Comparison of ENCODE assay signal across 8 cellular contexts in the genomic region with DNA sequence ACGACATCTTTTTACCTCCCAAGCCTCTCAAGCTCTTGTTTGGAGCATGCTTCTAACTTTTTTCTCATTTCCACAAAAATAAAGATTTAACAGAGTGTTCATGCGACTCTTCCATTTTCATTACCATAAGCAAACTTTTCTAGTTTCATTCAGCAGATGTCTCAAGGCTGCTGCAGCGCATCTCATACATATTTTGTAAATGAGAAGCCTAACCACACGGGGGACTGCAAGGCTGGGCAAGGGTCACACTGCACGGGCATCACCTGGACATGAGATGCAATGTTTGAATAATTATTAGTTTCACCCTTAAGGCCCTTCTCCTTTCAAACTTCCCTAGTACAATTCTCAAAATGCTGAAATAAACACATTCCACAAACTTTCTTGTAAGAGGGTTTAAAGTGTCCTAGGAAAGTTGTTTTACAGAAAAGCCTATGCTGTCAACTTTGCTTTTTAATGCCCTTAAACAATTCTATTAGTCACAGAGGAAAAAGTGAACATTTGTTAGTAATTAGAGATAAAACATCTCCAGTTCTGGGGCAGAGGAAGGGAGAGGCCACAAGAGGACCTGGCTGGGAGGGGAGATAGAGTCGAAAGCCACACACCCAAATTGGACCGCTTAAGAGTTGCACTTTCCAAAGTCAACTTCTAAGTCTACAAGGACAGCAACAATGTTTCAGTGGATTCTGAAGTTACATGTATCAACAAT. TPM values are rescaled to one million over a fixed set of nuclear protein-coding genes. Genes with fewer than 3 reads are reported as not detected.
DNase-seq lines count a peak whose midpoint lies in the region; ATAC-seq lines count a peak whose summit lies in the region.

No MANE protein-coding gene starts in this region.

- no peaks in the 10 kb centered on the region for H3K27me3 ChIP-seq in BLaER1 treated with 17β-estradiol and CSF1 and Interleukin-3, amounts not matched to agents 10 nM and 100 nM
- no peaks in the 10 kb centered on the region for H3K27me3 ChIP-seq in HUES48 (ENCODE audit: control insufficient read depth, insufficient read depth, low read length)
- H3K27me3 ChIP-seq in iPS-15b (ENCODE audit: control insufficient read depth, insufficient read depth, low read length) = peaks cover 7% of the 10 kb centered on the region

- H3K9ac ChIP-seq in BLaER1 treated with 17β-estradiol and CSF1 and Interleukin-3, amounts not matched to agents 10 nM and 100 nM = peak overlapping the region; percentile 84 to 92 (median 91)
- H3K9ac ChIP-seq in HUES48 (ENCODE audit: low read depth, low read length) (0 out of 2 replicates have a peak overlapping the region, but pooled peaks have one; percentile 16), iPS-15b (ENCODE audit: low read depth, low read length) (no peak overlapping the region)

- H3K4me1 ChIP-seq in BLaER1 treated with 17β-estradiol and CSF1 and Interleukin-3, amounts not matched to agents 10 nM and 100 nM = peaks cover 43 to 55% (median 50%) of the 10 kb centered on the region in 10 experiments
- H3K4me1 ChIP-seq in HUES48 (ENCODE audit: control insufficient read depth, insufficient read depth, low read length) (peaks cover 43% of the 10 kb centered on the region), iPS-15b (ENCODE audit: control insufficient read depth, insufficient read depth, low read length) (peaks cover 36% of the 10 kb centered on the region)

- ATAC-seq in activated naive CD8-positive, alpha-beta T cell treated with anti-CD3 and anti-CD28 coated beads, Interleukin-2, amount 10 ng/mL, durations not matched to agents 7 days and 5 days (ENCODE audit: low read depth) = no peak

- peaks cover 3% of the 10 kb centered on the region for H3K27me3 Mint-ChIP-seq in activated naive CD8-positive, alpha-beta T cell treated with anti-CD3 and anti-CD28 coated beads, Interleukin-2, amount 10 ng/mL, durations not matched to agents 7 days and 5 days
- peaks cover 7% of the 10 kb centered on the region for H3K27me3 Mint-ChIP-seq in stimulated activated naive CD8-positive, alpha-beta T cell treated with anti-CD3 and anti-CD28 coated beads, Interleukin-15, Interleukin-2, amounts not matched to agents 100 ng/mL and 50 ng/mL, for 24 hours

- H3K36me3 Mint-ChIP-seq in activated naive CD8-positive, alpha-beta T cell treated with anti-CD3 and anti-CD28 coated beads, Interleukin-2, amount 10 ng/mL, durations not matched to agents 7 days and 5 days = peaks cover 13% of the 10 kb centered on the region
- peaks cover 25% of the 10 kb centered on the region for H3K36me3 Mint-ChIP-seq in stimulated activated naive CD8-positive, alpha-beta T cell treated with anti-CD3 and anti-CD28 coated beads, Interleukin-15, Interleukin-2, amounts not matched to agents 100 ng/mL and 50 ng/mL, for 24 hours (ENCODE audit: low read depth)

- peaks cover 6% of the 10 kb centered on the region for H3K9me3 Mint-ChIP-seq in activated naive CD8-positive, alpha-beta T cell treated with anti-CD3 and anti-CD28 coated beads, Interleukin-2, amount 10 ng/mL, durations not matched to agents 7 days and 5 days
- H3K9me3 Mint-ChIP-seq in stimulated activated naive CD8-positive, alpha-beta T cell treated with anti-CD3 and anti-CD28 coated beads, Interleukin-15, Interleukin-2, amounts not matched to agents 100 ng/mL and 50 ng/mL, for 24 hours = peaks cover 6% of the 10 kb centered on the region

- H3K4me3 ChIP-seq in BLaER1 treated with 17β-estradiol and CSF1 and Interleukin-3, amounts not matched to agents 10 nM and 100 nM = peak overlapping the region; percentile 80 to 94 (median 88)
- H3K4me3 ChIP-seq in HUES48 (ENCODE audit: low read depth, low read length) (peak overlapping the region; percentile 79), iPS-15b (ENCODE audit: low read depth, low read length) (peak overlapping the region; percentile 81)

- POLR2A ChIA-PET in activated naive CD8-positive, alpha-beta T cell treated with anti-CD3 and anti-CD28 coated beads, Interleukin-2, amount 10 ng/mL, durations not matched to agents 7 days and 5 days (lab: Charles Lee) = no interaction called here

- peak overlapping the region; percentile 81 for H3K4me3 Mint-ChIP-seq in activated naive CD8-positive, alpha-beta T cell treated with anti-CD3 and anti-CD28 coated beads, Interleukin-2, amount 10 ng/mL, durations not matched to agents 7 days and 5 days
- H3K4me3 Mint-ChIP-seq in stimulated activated naive CD8-positive, alpha-beta T cell treated with anti-CD3 and anti-CD28 coated beads, Interleukin-15, Interleukin-2, amounts not matched to agents 100 ng/mL and 50 ng/mL, for 24 hours = peak overlapping the region; percentile 93

- H3K27ac Mint-ChIP-seq in activated naive CD8-positive, alpha-beta T cell treated with anti-CD3 and anti-CD28 coated beads, Interleukin-2, amount 10 ng/mL, durations not matched to agents 7 days and 5 days = peak overlapping the region; percentile 66
- peak overlapping the region; percentile 94 for H3K27ac Mint-ChIP-seq in stimulated activated naive CD8-positive, alpha-beta T cell treated with anti-CD3 and anti-CD28 coated beads, Interleukin-15, Interleukin-2, amounts not matched to agents 100 ng/mL and 50 ng/mL, for 24 hours

- no peak for DNase-seq in activated naive CD8-positive, alpha-beta T cell treated with anti-CD3 and anti-CD28 coated beads, Interleukin-2, amount 10 ng/mL, durations not matched to agents 7 days and 5 days
- DNase-seq in NCI-H748 treated with DMSO at 0.1 percent for 48 hours (lab: John Stamatoyannopoulos, UW) = no peak
- DNase-seq in retina = no peak
- DNase-seq in SHP77 (lab: John Stamatoyannopoulos, UW) = no peak

- H3K9me3 ChIP-seq in BLaER1 treated with 17β-estradiol and CSF1 and Interleukin-3, amounts not matched to agents 10 nM and 100 nM (replicated peaks in 1 of 11) = peaks cover 12 to 19% (median 16%) of the 10 kb centered on the region in 11 experiments
- H3K9me3 ChIP-seq in HUES48 (ENCODE audit: control insufficient read depth, insufficient read depth, low read length) = peaks cover 2% of the 10 kb centered on the region; the same call in 1 of the 2 replicates
- no peaks in the 10 kb centered on the region for H3K9me3 ChIP-seq in iPS-15b (ENCODE audit: control insufficient read depth, insufficient read depth, low read length)

- peak overlapping the region; percentile 79 to 98 (median 94) for H3K4me2 ChIP-seq in BLaER1 treated with 17β-estradiol and CSF1 and Interleukin-3, amounts not matched to agents 10 nM and 100 nM

- H3K27ac ChIP-seq in BLaER1 treated with 17β-estradiol and CSF1 and Interleukin-3, amounts not matched to agents 10 nM and 100 nM = peak overlapping the region; percentile 77 to 88 (median 85)
- peak overlapping the region; percentile 72 for H3K27ac ChIP-seq in HUES48 (ENCODE audit: low read depth, low read length)

- peaks cover 8 to 19% (median 14%) of the 10 kb centered on the region in 11 experiments; a peak in 16 of 22 replicates for H3K36me3 ChIP-seq in BLaER1 treated with 17β-estradiol and CSF1 and Interleukin-3, amounts not matched to agents 10 nM and 100 nM
- H3K36me3 ChIP-seq in HUES48 (ENCODE audit: control insufficient read depth, insufficient read depth, low read length) (no peaks in the 10 kb centered on the region), iPS-15b (ENCODE audit: control insufficient read depth, insufficient read depth, low read length) (no peaks in the 10 kb centered on the region)

- H3K4me1 Mint-ChIP-seq in activated naive CD8-positive, alpha-beta T cell treated with anti-CD3 and anti-CD28 coated beads, Interleukin-2, amount 10 ng/mL, durations not matched to agents 7 days and 5 days = peaks cover 32% of the 10 kb centered on the region
- H3K4me1 Mint-ChIP-seq in stimulated activated naive CD8-positive, alpha-beta T cell treated with anti-CD3 and anti-CD28 coated beads, Interleukin-15, Interleukin-2, amounts not matched to agents 100 ng/mL and 50 ng/mL, for 24 hours (ENCODE audit: low read depth) = peaks cover 48% of the 10 kb centered on the region

- H4K20me1 ChIP-seq in BLaER1 treated with 17β-estradiol and CSF1 and Interleukin-3, amounts not matched to agents 10 nM and 100 nM = peaks cover 0 to 50% (median 7%) of the 10 kb centered on the region in 11 experiments; a peak in 9 of 22 replicates

RNA-seq across cellular contexts. Expression of a gene that starts 1.3 kb away (rescaled TPM):
- total RNA-seq in activated naive CD8-positive, alpha-beta T cell treated with anti-CD3 and anti-CD28 coated beads, Interleukin-2, amount 10 ng/mL, durations not matched to agents 7 days and 5 days = 10 to 100 TPM; 13.9 to 20.3 TPM
